19 cellular contexts compared by ENCODE assay signal in the genomic region with DNA sequence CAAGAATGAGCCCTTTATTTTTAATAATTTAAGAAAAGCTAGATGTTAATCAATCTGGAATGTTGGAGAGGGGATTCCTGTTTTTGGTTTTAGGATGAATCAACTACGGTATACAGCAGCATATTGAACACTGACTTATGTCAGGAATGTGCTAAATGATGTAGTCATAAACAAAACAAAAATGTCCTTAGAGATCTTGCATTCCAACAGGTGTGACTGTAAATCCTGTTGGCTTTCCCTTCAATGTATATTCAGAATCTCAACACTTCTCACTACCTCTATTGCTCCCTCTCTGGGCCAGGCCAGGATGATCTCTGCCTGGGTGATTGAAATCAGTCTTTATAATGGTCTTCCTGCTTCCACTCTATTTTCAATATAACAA. TPM values are rescaled to one million over a fixed set of nuclear protein-coding genes. Genes with fewer than 3 reads are reported as not detected.
DNase-seq lines count a peak whose midpoint lies in the region; ATAC-seq and TF ChIP-seq lines count a peak whose summit lies in the region.
"Had no signal": no experiment of that assay in that cellular context is flagged by ENCODE, and none has a peak within 500 bp of the region (broad histone marks: within the 10 kb centered on the region; RNA-seq: fewer than 3 reads in every experiment).

No MANE protein-coding gene starts in this region.

- TF ChIP-seq EP300 in upper lobe of left lung (IDR thresholded peaks at IDR 0.05): no peak

- H3K27ac ChIP-seq in PC-9: peak overlapping the region; percentile 73
- H3K27ac ChIP-seq in epithelial cell of prostate: peak overlapping the region; percentile 72
- no peak overlapping the region for H3K27ac ChIP-seq in upper lobe of left lung
- H3K27ac ChIP-seq: A549, left ventricle myocardium inferior, Peyer's patch, sigmoid colon, VCaP had no signal

- intact Hi-C loops in PC-9 (cut with micrococcal nuclease; ENCODE audit: unreplicated experiment): loop anchor here (5.0 kb wide), 1 partner anchor 795 kb away; no protein-coding TSS in a partner anchor
- intact Hi-C loops in activated naive CD4-positive, alpha-beta T cell treated with anti-CD3 and anti-CD28 coated beads for 36 hours (cut with micrococcal nuclease): no loop called here

- H3K36me3 ChIP-seq in PC-9 (ENCODE audit: low read depth) (peaks cover 4% of the 10 kb centered on the region; the same call in 1 of the 2 replicates), upper lobe of left lung (no peaks in the 10 kb centered on the region)
- H3K36me3 ChIP-seq: left ventricle myocardium inferior, Peyer's patch, sigmoid colon had no signal

- H3K9me2 ChIP-seq in PC-9 (ENCODE audit: insufficient read depth): no peaks in the 10 kb centered on the region

- H3K79me2 ChIP-seq in PC-9 (ENCODE audit: low read depth): no peaks in the 10 kb centered on the region

- TF ChIP-seq CTCF in PC-9 (conservative IDR thresholded peaks at IDR 0.05) (no peak), upper lobe of left lung (IDR thresholded peaks at IDR 0.05) (no peak)

- H2AFZ ChIP-seq in PC-9: no peak overlapping the region

- peak overlapping the region; percentile 18 for H3K27ac Mint-ChIP-seq in T-helper 2 cell treated with Interferon-gamma antibody and Interleukin-4, amounts not matched to agents 5 μg/mL and 100 μg/mL, for 36 hours
- no peak overlapping the region for H3K27ac Mint-ChIP-seq in activated naive CD4-positive, alpha-beta T cell treated with anti-CD3 and anti-CD28 coated beads for 36 hours

- no peaks in the 10 kb centered on the region for H3K27me3 Mint-ChIP-seq in T-helper 2 cell treated with Interferon-gamma antibody and Interleukin-4, amounts not matched to agents 5 μg/mL and 100 μg/mL, for 36 hours (ENCODE audit: low read depth)
- no peaks in the 10 kb centered on the region for H3K27me3 Mint-ChIP-seq in activated naive CD4-positive, alpha-beta T cell treated with anti-CD3 and anti-CD28 coated beads for 36 hours (ENCODE audit: low read depth)

- CTCF ChIA-PET in PC-9 (lab: Charles Lee): no interaction called here
- CTCF ChIA-PET in activated naive CD4-positive, alpha-beta T cell treated with anti-CD3 and anti-CD28 coated beads for 36 hours (lab: Charles Lee): no interaction called here

- peaks cover 14% of the 10 kb centered on the region for H3K4me1 Mint-ChIP-seq in T-helper 2 cell treated with Interferon-gamma antibody and Interleukin-4, amounts not matched to agents 5 μg/mL and 100 μg/mL, for 36 hours (ENCODE audit: low read depth)
- H3K4me1 Mint-ChIP-seq in activated naive CD4-positive, alpha-beta T cell treated with anti-CD3 and anti-CD28 coated beads for 36 hours (ENCODE audit: low read depth): peaks cover 7% of the 10 kb centered on the region

- no peak overlapping the region for H3K4me3 Mint-ChIP-seq in T-helper 2 cell treated with Interferon-gamma antibody and Interleukin-4, amounts not matched to agents 5 μg/mL and 100 μg/mL, for 36 hours
- H3K4me3 Mint-ChIP-seq in activated naive CD4-positive, alpha-beta T cell treated with anti-CD3 and anti-CD28 coated beads for 36 hours: no peak overlapping the region
- H3K4me3 Mint-ChIP-seq: CD8-positive, alpha-beta T cell had no signal

- peak overlapping the region; percentile 44 for H3K4me2 ChIP-seq in PC-9
- H3K4me2 ChIP-seq: A549 had no signal

- no peaks in the 10 kb centered on the region for H4K20me1 ChIP-seq in PC-9 (ENCODE audit: insufficient read depth)

- H3K4me1 ChIP-seq in PC-9 (replicated peaks; ENCODE audit: insufficient read depth): peaks cover 20% of the 10 kb centered on the region
- H3K4me1 ChIP-seq in upper lobe of left lung: no peaks in the 10 kb centered on the region
- H3K4me1 ChIP-seq: A549, left ventricle myocardium inferior, Peyer's patch, sigmoid colon had no signal

- no peak for DNase-seq in T-helper 2 cell treated with Interferon-gamma antibody and Interleukin-4, amounts not matched to agents 5 μg/mL and 100 μg/mL, for 36 hours (ENCODE audit: low spot score)
- no peak for DNase-seq in T-helper 2 cell
- DNase-seq in PC-9: peak; percentile 5 to 87
- peak; percentile 34 for DNase-seq in epithelial cell of prostate (ENCODE audit: low read depth, low spot score)
- DNase-seq in renal cortical epithelial cell (ENCODE audit: low read depth): peak; percentile 46
- no peak for DNase-seq in upper lobe of left lung
- DNase-seq in activated naive CD4-positive, alpha-beta T cell treated with anti-CD3 and anti-CD28 coated beads for 36 hours: no peak
- DNase-seq: activated CD4-positive, alpha-beta T cell treated with anti-CD3 and anti-CD28 coated beads, Interleukin-2, amount 50 U/mL, for 48 hours; CD8-positive, alpha-beta T cell; DMS79 treated with DMSO at 0.1 percent for 48 hours; foreskin melanocyte; left ventricle myocardium inferior; NCI-H1105; occipital lobe; Peyer's patch; sigmoid colon had no signal

- BruUV-seq in PC-9 (replicated peaks; lab: Mats Ljungman, UMichigan): no TSS peak

- H3K27me3 ChIP-seq in PC-9 (ENCODE audit: insufficient read depth, low read depth) (no peaks in the 10 kb centered on the region), upper lobe of left lung (no peaks in the 10 kb centered on the region)
- H3K27me3 ChIP-seq: Peyer's patch, sigmoid colon had no signal

- H3K9me3 ChIP-seq in PC-9 (ENCODE audit: insufficient read depth, low read depth) (no peaks in the 10 kb centered on the region), upper lobe of left lung (no peaks in the 10 kb centered on the region)
- H3K9me3 ChIP-seq: A549, left ventricle myocardium inferior, Peyer's patch, sigmoid colon had no signal

- H3K9me3 Mint-ChIP-seq in T-helper 2 cell treated with Interferon-gamma antibody and Interleukin-4, amounts not matched to agents 5 μg/mL and 100 μg/mL, for 36 hours: no peaks in the 10 kb centered on the region
- H3K9me3 Mint-ChIP-seq in activated naive CD4-positive, alpha-beta T cell treated with anti-CD3 and anti-CD28 coated beads for 36 hours: no peaks in the 10 kb centered on the region
- H3K9me3 Mint-ChIP-seq: CD8-positive, alpha-beta T cell had no signal

- TF ChIP-seq POLR2A in upper lobe of left lung (IDR thresholded peaks at IDR 0.05): no peak

- H3K4me3 ChIP-seq in PC-9: no peak overlapping the region
- H3K4me3 ChIP-seq in upper lobe of left lung: no peak overlapping the region
- H3K4me3 ChIP-seq: A549, left ventricle myocardium inferior, Peyer's patch, sigmoid colon had no signal

- ATAC-seq in HG03521 (IDR thresholded peaks at IDR 0.05; ENCODE audit: unreplicated experiment): no peak
- ATAC-seq in upper lobe of left lung (ENCODE audit: low FRiP score in 2 of 2): no peak
- ATAC-seq: A549; CD8-positive, alpha-beta T cell had no signal

- peaks cover 15% of the 10 kb centered on the region for H3F3A ChIP-seq in PC-9 (ENCODE audit: insufficient read depth, low read depth)

- POLR2A ChIA-PET in PC-9 (lab: Charles Lee; ENCODE audit: unreplicated experiment): no interaction called here

- 87 to 89% methylated on average over 1 of the region's 1 CpG for WGBS in upper lobe of left lung, 2 donors

- H3K36me3 Mint-ChIP-seq in T-helper 2 cell treated with Interferon-gamma antibody and Interleukin-4, amounts not matched to agents 5 μg/mL and 100 μg/mL, for 36 hours (ENCODE audit: low read depth): peaks cover 68% of the 10 kb centered on the region
- peaks cover 11% of the 10 kb centered on the region for H3K36me3 Mint-ChIP-seq in activated naive CD4-positive, alpha-beta T cell treated with anti-CD3 and anti-CD28 coated beads for 36 hours (ENCODE audit: low read depth)
- H3K36me3 Mint-ChIP-seq: CD8-positive, alpha-beta T cell had no signal

RNA-seq across cellular contexts. Expression of a gene that starts 37.8 kb away (rescaled TPM):
- total RNA-seq in PC-9 (2021): 9.5 and 10.1 TPM in 2 replicates
- total RNA-seq in renal cortical epithelial cell: 83.5 and 151 TPM in 2 replicates
- 10 to 100 TPM; 34.6 to 80.1 (median 56.8) TPM for total RNA-seq in upper lobe of left lung
- total RNA-seq in activated naive CD4-positive, alpha-beta T cell treated with anti-CD3 and anti-CD28 coated beads for 36 hours: 10 to 100 TPM; 16.2 to 20.4 TPM

Comparison
In these comparisons a context has a peak if more than half of its experiments do, and no peak if none do; other contexts are left out.
1. DNase-seq: peak in PC-9 (2 of 2), epithelial cell of prostate (single experiment) and renal cortical epithelial cell (single experiment); none in T-helper 2 cell treated with Interferon-gamma antibody and Interleukin-4, amounts not matched to agents 5 μg/mL and 100 μg/mL, for 36 hours (single experiment), T-helper 2 cell (0 of 5), upper lobe of left lung (0 of 2) and activated naive CD4-positive, alpha-beta T cell treated with anti-CD3 and anti-CD28 coated beads for 36 hours (single experiment).
2. H3K27ac ChIP-seq: peak in PC-9 (single experiment) and epithelial cell of prostate (single experiment); none in upper lobe of left lung (0 of 4).